In genomic region chr2:191347881-191348280, GRCh38 we compare ENCODE assay signal across 16 cellular contexts.
"Had no signal": no experiment of that assay in that cellular context is flagged by ENCODE, and none has a peak within 500 bp of the region (broad histone marks: within the 10 kb centered on the region; RNA-seq: fewer than 3 reads in every experiment).

No MANE protein-coding gene starts in this region.

- H3K9me3 Mint-ChIP-seq: activated CD4-positive, alpha-beta memory T cell treated with anti-CD3 and anti-CD28 coated beads, Interleukin-2, amount 10 ng/mL, durations not matched to agents 7 days and 5 days; activated T-helper 1 cell treated with anti-CD3 and anti-CD28 coated beads, Interleukin-12 subunit alpha, Interleukin-12 subunit beta, Interleukin-2, Interleukin-4 antibody, amounts not matched to agents 30 ng/mL and 10 ng/mL and 1 ng/mL, durations not matched to agents 14 hours and 24 hours and 36 hours; natural killer cell had no signal

- H3K4me3 ChIP-seq: body of pancreas, lung had no signal

- H3K27ac ChIP-seq: body of pancreas had no signal

- H3K4me3 Mint-ChIP-seq: activated CD4-positive, alpha-beta memory T cell treated with anti-CD3 and anti-CD28 coated beads, Interleukin-2, amount 10 ng/mL, durations not matched to agents 7 days and 5 days; activated T-helper 1 cell treated with anti-CD3 and anti-CD28 coated beads, Interleukin-12 subunit alpha, Interleukin-12 subunit beta, Interleukin-2, Interleukin-4 antibody, amounts not matched to agents 30 ng/mL and 10 ng/mL and 1 ng/mL, durations not matched to agents 14 hours and 24 hours and 36 hours; natural killer cell had no signal

- H3K27me3 Mint-ChIP-seq: activated CD4-positive, alpha-beta memory T cell treated with anti-CD3 and anti-CD28 coated beads, Interleukin-2, amount 10 ng/mL, durations not matched to agents 7 days and 5 days had no signal

- ATAC-seq: body of pancreas, left cardiac atrium, natural killer cell, sciatic nerve had no signal

- H3K4me1 Mint-ChIP-seq: activated CD4-positive, alpha-beta memory T cell treated with anti-CD3 and anti-CD28 coated beads, Interleukin-2, amount 10 ng/mL, durations not matched to agents 7 days and 5 days had no signal

- H3K9me3 ChIP-seq: body of pancreas had no signal

- DNase-seq: activated CD4-positive, alpha-beta memory T cell treated with anti-CD3 and anti-CD28 coated beads, Interleukin-2, amount 10 ng/mL, durations not matched to agents 7 days and 5 days; activated CD4-positive, CD25-positive, alpha-beta regulatory T cell treated with anti-CD3 and anti-CD28 coated beads, Interleukin-2, amount 50 U/mL, for 72 hours; activated naive CD4-positive, alpha-beta T cell; body of pancreas; effector memory CD4-positive, alpha-beta T cell; hippocampal formation; left cardiac atrium; natural killer cell; nucleus accumbens; stimulated activated CD4-positive, alpha-beta T cell treated with anti-CD3 and anti-CD28 coated beads, Interleukin-12 subunit alpha, Interleukin-12 subunit beta, amount 100 ng/mL, for 4 hours; stimulated activated naive CD4-positive, alpha-beta T cell; substantia nigra; trophoblast cell had no signal

- H3K27me3 ChIP-seq: body of pancreas had no signal

- H3K27ac Mint-ChIP-seq: activated CD4-positive, alpha-beta memory T cell treated with anti-CD3 and anti-CD28 coated beads, Interleukin-2, amount 10 ng/mL, durations not matched to agents 7 days and 5 days; activated T-helper 1 cell treated with anti-CD3 and anti-CD28 coated beads, Interleukin-12 subunit alpha, Interleukin-12 subunit beta, Interleukin-2, Interleukin-4 antibody, amounts not matched to agents 30 ng/mL and 10 ng/mL and 1 ng/mL, durations not matched to agents 14 hours and 24 hours and 36 hours; natural killer cell had no signal
